7 cellular contexts compared by ENCODE assay signal in the genomic region with DNA sequence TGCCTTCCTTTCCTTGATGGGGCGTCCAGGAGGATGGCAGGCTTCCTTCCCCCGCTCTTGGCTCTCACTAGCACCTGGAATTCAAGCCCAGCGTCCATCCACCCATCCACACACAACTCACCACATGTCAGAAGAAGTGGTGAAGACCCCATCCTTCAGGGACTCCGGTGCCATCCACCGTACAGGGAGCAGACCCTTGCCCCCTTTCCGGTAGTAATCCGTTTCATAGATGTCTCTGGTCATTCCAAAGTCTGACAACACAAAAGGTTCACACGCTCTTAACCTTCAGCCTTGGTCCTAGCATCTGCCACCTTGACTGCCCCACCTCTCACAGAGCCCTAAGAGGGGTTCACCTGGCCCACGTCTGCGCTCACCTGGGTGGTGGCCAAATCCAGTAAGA.
"Had no signal": no experiment of that assay in that cellular context is flagged by ENCODE, and none has a peak within 500 bp of the region (broad histone marks: within the 10 kb centered on the region; RNA-seq: fewer than 3 reads in every experiment).

No MANE protein-coding gene starts in this region.

- DNase-seq: GDM1, GF-D8 had no signal

- ATAC-seq: GM12878 had no signal

- FAIRE-seq: G401.6, GM12878, GM12891, GM18507, GM19239 had no signal

- H3K4me3 ChIP-seq: GM12878 had no signal
